Comparison of ENCODE assay signal across 16 cellular contexts in genomic region chr7:33645096-33645495, GRCh38.
DNase-seq lines count a peak whose midpoint lies in the region; TF ChIP-seq lines count a peak whose summit lies in the region.
"Had no signal": no experiment of that assay in that cellular context is flagged by ENCODE, and none has a peak within 500 bp of the region (broad histone marks: within the 10 kb centered on the region; RNA-seq: fewer than 3 reads in every experiment).

No MANE protein-coding gene starts in this region.

- H3K23ac ChIP-seq in neuronal stem cell (ENCODE audit: low read depth, low read length, poor library complexity), result no peak overlapping the region

- TF ChIP-seq EP300 in SK-N-SH (IDR thresholded peaks at IDR 0.05; ENCODE audit: borderline replicate concordance in 1 of 2, low read depth in 1 of 2, low read length in 1 of 2), result no peak

- H3K4me1 ChIP-seq in GM23248 (ENCODE audit: insufficient read depth), result peaks cover 50% of the 10 kb centered on the region
- peaks cover 8 to 10% of the 10 kb centered on the region in 2 experiments for H3K4me1 ChIP-seq in SK-N-SH (ENCODE audit: control insufficient read depth in 1 of 2, insufficient read depth in 2 of 2, low read depth in 1 of 2, low read length in 1 of 2)
- peaks cover 32% of the 10 kb centered on the region for H3K4me1 ChIP-seq in skeletal muscle satellite cell (ENCODE audit: control insufficient read depth, insufficient read depth, low read length)
- no peaks in the 10 kb centered on the region for H3K4me1 ChIP-seq in neuronal stem cell (ENCODE audit: control insufficient read depth in 2 of 2, insufficient read depth in 1 of 2, low read depth in 1 of 2, low read length in 2 of 2)
- no peaks in the 10 kb centered on the region for H3K4me1 ChIP-seq in smooth muscle cell (ENCODE audit: low read depth)
- H3K4me1 ChIP-seq: BE2C had no signal

- H3K27me3 ChIP-seq in GM23248 (replicated peaks; ENCODE audit: insufficient read depth), result no peaks in the 10 kb centered on the region
- H3K27me3 ChIP-seq in SK-N-SH (ENCODE audit: insufficient read depth), result no peaks in the 10 kb centered on the region
- no peaks in the 10 kb centered on the region for H3K27me3 ChIP-seq in skeletal muscle satellite cell (ENCODE audit: control insufficient read depth, insufficient read depth, low read length)
- H3K27me3 ChIP-seq in neuronal stem cell (ENCODE audit: control insufficient read depth in 3 of 3, insufficient read depth in 3 of 3, low read depth in 1 of 3, low read length in 3 of 3), result no peaks in the 10 kb centered on the region
- no peaks in the 10 kb centered on the region for H3K27me3 ChIP-seq in smooth muscle cell (ENCODE audit: low read depth)
- H3K27me3 ChIP-seq: BE2C had no signal

- H3K9ac ChIP-seq in GM23248, result no peak overlapping the region
- H3K9ac ChIP-seq in SK-N-SH, result no peak overlapping the region
- H3K9ac ChIP-seq in skeletal muscle satellite cell (ENCODE audit: low read depth, low read length), result no peak overlapping the region
- no peak overlapping the region for H3K9ac ChIP-seq in neuronal stem cell (ENCODE audit: low read depth, low read length, poor library complexity)
- H3K9ac ChIP-seq in smooth muscle cell (ENCODE audit: low read depth), result no peak overlapping the region

- H3K4me2 ChIP-seq in GM23248 (ENCODE audit: unreplicated experiment) (peak overlapping the region; percentile 39), SK-N-SH (no peak overlapping the region), skeletal muscle satellite cell (ENCODE audit: low read length) (peak overlapping the region; percentile 43), neuronal stem cell (ENCODE audit: insufficient read depth, low read length, poor library complexity, severe bottlenecking) (no peak overlapping the region), smooth muscle cell (no peak overlapping the region)

- H3K14ac ChIP-seq in neuronal stem cell (ENCODE audit: low read length), result no peak overlapping the region

- no peak for TF ChIP-seq RAD21 in SK-N-SH (IDR thresholded peaks at IDR 0.05; ENCODE audit: low read length)

- peaks cover 6% of the 10 kb centered on the region for H3K36me3 Mint-ChIP-seq in activated CD4-positive, alpha-beta memory T cell treated with anti-CD3 and anti-CD28 coated beads for 36 hours

- H3K79me2 ChIP-seq in GM23248 (ENCODE audit: insufficient read depth), result no peaks in the 10 kb centered on the region
- no peaks in the 10 kb centered on the region for H3K79me2 ChIP-seq in SK-N-SH (ENCODE audit: insufficient read depth)
- no peaks in the 10 kb centered on the region for H3K79me2 ChIP-seq in smooth muscle cell (ENCODE audit: low read depth)

- H2AK5ac ChIP-seq in neuronal stem cell (ENCODE audit: low read depth, low read length), result no peak overlapping the region

- H3K4ac ChIP-seq in neuronal stem cell (ENCODE audit: low read length), result no peak overlapping the region

- no peaks in the 10 kb centered on the region for H3K9me3 ChIP-seq in GM23248 (ENCODE audit: low read depth)
- H3K9me3 ChIP-seq in SK-N-SH, result no peaks in the 10 kb centered on the region
- H3K9me3 ChIP-seq in skeletal muscle satellite cell (replicated peaks; ENCODE audit: low read length), result no peaks in the 10 kb centered on the region
- H3K9me3 ChIP-seq in neuronal stem cell (replicated peaks in 1 of 2; ENCODE audit: control insufficient read depth in 2 of 2, insufficient read depth in 1 of 2, low read depth in 1 of 2, low read length in 2 of 2), result no peaks in the 10 kb centered on the region
- H3K9me3 ChIP-seq in smooth muscle cell (replicated peaks; ENCODE audit: low read depth), result no peaks in the 10 kb centered on the region
- H3K9me3 ChIP-seq: BE2C had no signal

- no peak overlapping the region for H3K4me3 ChIP-seq in GM23248
- H3K4me3 ChIP-seq in SK-N-SH (ENCODE audit: low read depth in 2 of 2, low read length in 1 of 2), result no peak overlapping the region
- peak overlapping the region; percentile 8 for H3K4me3 ChIP-seq in skeletal muscle satellite cell (ENCODE audit: low read length)
- H3K4me3 ChIP-seq in neuronal stem cell (ENCODE audit: low read length in 2 of 2), result no peak overlapping the region
- H3K4me3 ChIP-seq in smooth muscle cell, result no peak overlapping the region

- peak; percentile 57 for DNase-seq in GM23248
- no peak for DNase-seq in SK-N-SH
- DNase-seq in fibroblast of peridontal ligament (ENCODE audit: extremely low read depth), result peak; percentile 57
- no peak for DNase-seq in activated CD4-positive, alpha-beta memory T cell treated with anti-CD3 and anti-CD28 coated beads for 36 hours
- no peak for DNase-seq in neuronal stem cell (ENCODE audit: low spot score)
- no peak for DNase-seq in smooth muscle cell (lab: John Stamatoyannopoulos, UW; ENCODE audit: unreplicated experiment)
- DNase-seq: BE2C; CD4-positive, alpha-beta T cell; H7; Kasumi-1; MV-4-11; NCI-H1417; NCI-H187 treated with DMSO at 0.1 percent for 48 hours had no signal

- no peak overlapping the region for H4K91ac ChIP-seq in neuronal stem cell (ENCODE audit: low read depth, low read length, poor library complexity)

- no peak overlapping the region for H2BK15ac ChIP-seq in neuronal stem cell (ENCODE audit: low read length)

- no peak overlapping the region for H2AFZ ChIP-seq in GM23248
- H2AFZ ChIP-seq in SK-N-SH (ENCODE audit: low read depth), result no peak overlapping the region
- no peak overlapping the region for H2AFZ ChIP-seq in neuronal stem cell (ENCODE audit: low read length)
- no peak overlapping the region for H2AFZ ChIP-seq in smooth muscle cell (ENCODE audit: low read depth)

- no peak overlapping the region for H4K8ac ChIP-seq in neuronal stem cell (ENCODE audit: low read depth, low read length)

- CTCF ChIA-PET in SK-N-SH (lab: Yijun Ruan, JAX), result no interaction called here
- CTCF ChIA-PET in activated CD4-positive, alpha-beta memory T cell treated with anti-CD3 and anti-CD28 coated beads for 36 hours (lab: Charles Lee), result no interaction called here

- TF ChIP-seq CTCF in SK-N-SH (IDR thresholded peaks at IDR 0.05) (no peak), smooth muscle cell (IDR thresholded peaks at IDR 0.05; ENCODE audit: borderline replicate concordance, insufficient read depth, poor library complexity, severe bottlenecking) (no peak)

- no peak overlapping the region for H2BK5ac ChIP-seq in neuronal stem cell (ENCODE audit: low read length)

- H3K27ac ChIP-seq in GM23248, result 0 out of 2 replicates have a peak overlapping the region, but pooled peaks have one; percentile 5
- no peak overlapping the region for H3K27ac ChIP-seq in SK-N-SH (ENCODE audit: low read depth in 2 of 2, low read length in 1 of 2)
- no peak overlapping the region for H3K27ac ChIP-seq in neuronal stem cell (replicated peaks; ENCODE audit: low read length)
- no peak overlapping the region for H3K27ac ChIP-seq in smooth muscle cell (ENCODE audit: low read depth)
- H3K27ac ChIP-seq: RWPE1 had no signal

- no peak overlapping the region for H3K4me3 Mint-ChIP-seq in activated CD4-positive, alpha-beta memory T cell treated with anti-CD3 and anti-CD28 coated beads for 36 hours
- H3K4me3 Mint-ChIP-seq: CD4-positive, alpha-beta T cell; IgD-negative memory B cell had no signal

- in situ Hi-C loops in GM23248 (cut with MboI), result no loop called here

- H2BK120ac ChIP-seq in neuronal stem cell (ENCODE audit: low read depth, low read length), result no peak overlapping the region

- no peak overlapping the region for H3K18ac ChIP-seq in neuronal stem cell (ENCODE audit: low read length)

- H3K9me2 ChIP-seq in GM23248 (ENCODE audit: insufficient read depth), result no peaks in the 10 kb centered on the region
- H3K9me2 ChIP-seq in SK-N-SH, result no peaks in the 10 kb centered on the region

- POLR2A ChIA-PET in SK-N-SH (lab: Yijun Ruan, JAX), result no interaction called here
- POLR2A ChIA-PET in activated CD4-positive, alpha-beta memory T cell treated with anti-CD3 and anti-CD28 coated beads for 36 hours (lab: Charles Lee), result no interaction called here

- no peak overlapping the region for H2BK12ac ChIP-seq in neuronal stem cell (ENCODE audit: low read length)

- no peaks in the 10 kb centered on the region for H3K27me3 Mint-ChIP-seq in activated CD4-positive, alpha-beta memory T cell treated with anti-CD3 and anti-CD28 coated beads for 36 hours
- H3K27me3 Mint-ChIP-seq: CD4-positive, alpha-beta T cell; IgD-negative memory B cell had no signal

- no peaks in the 10 kb centered on the region for H3K9me3 Mint-ChIP-seq in activated CD4-positive, alpha-beta memory T cell treated with anti-CD3 and anti-CD28 coated beads for 36 hours
- H3K9me3 Mint-ChIP-seq: CD4-positive, alpha-beta T cell; IgD-negative memory B cell had no signal

- WGBS in GM23248 (ENCODE audit: low coverage in 1 of 2, low lambda C conversion rate in 2 of 2, missing lambda C conversion rate in 2 of 2), 2 experiments, result 35 to 38% methylated on average over 2 of the region's 2 CpGs
- WGBS in SK-N-SH (ENCODE audit: low lambda C conversion rate), result 63% methylated on average over 2 of the region's 2 CpGs
- no CpG with 5 or more reads among the region's 2 CpGs for WGBS in neuronal stem cell (ENCODE audit: extremely low coverage in 2 of 2, insufficient read length in 2 of 2, insufficient replicate concordance in 1 of 2), 2 donors
- 85% methylated on average over 2 of the region's 2 CpGs for WGBS in smooth muscle cell (ENCODE audit: low lambda C conversion rate)

- H3F3A ChIP-seq in GM23248 (ENCODE audit: insufficient read depth), result peaks cover 31% of the 10 kb centered on the region
- H3F3A ChIP-seq in SK-N-SH (replicated peaks; ENCODE audit: insufficient read depth), result no peaks in the 10 kb centered on the region
- no peaks in the 10 kb centered on the region for H3F3A ChIP-seq in smooth muscle cell (ENCODE audit: low read depth)

- H3K4me1 Mint-ChIP-seq in activated CD4-positive, alpha-beta memory T cell treated with anti-CD3 and anti-CD28 coated beads for 36 hours (ENCODE audit: low read depth), result no peaks in the 10 kb centered on the region

- no peak overlapping the region for H3K27ac Mint-ChIP-seq in activated CD4-positive, alpha-beta memory T cell treated with anti-CD3 and anti-CD28 coated beads for 36 hours
- H3K27ac Mint-ChIP-seq: CD4-positive, alpha-beta T cell; IgD-negative memory B cell had no signal

- H3K36me3 ChIP-seq in GM23248 (ENCODE audit: low read depth) (no peaks in the 10 kb centered on the region), SK-N-SH (replicated peaks in 1 of 2; ENCODE audit: control insufficient read depth in 1 of 2, insufficient read depth in 2 of 2, low read length in 1 of 2) (no peaks in the 10 kb centered on the region), skeletal muscle satellite cell (ENCODE audit: insufficient read depth, low read length) (no peaks in the 10 kb centered on the region), neuronal stem cell (replicated peaks in 1 of 2; ENCODE audit: control insufficient read depth in 2 of 2, insufficient read depth in 2 of 2, low read length in 2 of 2) (no peaks in the 10 kb centered on the region), smooth muscle cell (ENCODE audit: low read depth) (no peaks in the 10 kb centered on the region)
- H3K36me3 ChIP-seq: BE2C had no signal

- H4K20me1 ChIP-seq in GM23248 (ENCODE audit: insufficient read depth) (no peaks in the 10 kb centered on the region), SK-N-SH (ENCODE audit: insufficient read depth) (no peaks in the 10 kb centered on the region), smooth muscle cell (ENCODE audit: low read depth) (no peaks in the 10 kb centered on the region)

- H3K79me1 ChIP-seq in neuronal stem cell (ENCODE audit: low read depth, low read length), result no peaks in the 10 kb centered on the region

- intact Hi-C loops in activated CD4-positive, alpha-beta memory T cell treated with anti-CD3 and anti-CD28 coated beads for 36 hours (cut with micrococcal nuclease), result no loop called here

Comparison
In these comparisons a context has a peak if more than half of its experiments do, and no peak if none do; other contexts are left out.
1. DNase-seq: peak in GM23248 (single experiment) and fibroblast of peridontal ligament (single experiment); none in SK-N-SH (single experiment), activated CD4-positive, alpha-beta memory T cell treated with anti-CD3 and anti-CD28 coated beads for 36 hours (single experiment), neuronal stem cell (single experiment) and smooth muscle cell (single experiment).
2. H3K4me2 ChIP-seq: peak in GM23248 (single experiment) and skeletal muscle satellite cell (single experiment); none in SK-N-SH (single experiment), neuronal stem cell (single experiment) and smooth muscle cell (single experiment).